ENCODE assay signal across 26 cellular contexts in the genomic region with DNA sequence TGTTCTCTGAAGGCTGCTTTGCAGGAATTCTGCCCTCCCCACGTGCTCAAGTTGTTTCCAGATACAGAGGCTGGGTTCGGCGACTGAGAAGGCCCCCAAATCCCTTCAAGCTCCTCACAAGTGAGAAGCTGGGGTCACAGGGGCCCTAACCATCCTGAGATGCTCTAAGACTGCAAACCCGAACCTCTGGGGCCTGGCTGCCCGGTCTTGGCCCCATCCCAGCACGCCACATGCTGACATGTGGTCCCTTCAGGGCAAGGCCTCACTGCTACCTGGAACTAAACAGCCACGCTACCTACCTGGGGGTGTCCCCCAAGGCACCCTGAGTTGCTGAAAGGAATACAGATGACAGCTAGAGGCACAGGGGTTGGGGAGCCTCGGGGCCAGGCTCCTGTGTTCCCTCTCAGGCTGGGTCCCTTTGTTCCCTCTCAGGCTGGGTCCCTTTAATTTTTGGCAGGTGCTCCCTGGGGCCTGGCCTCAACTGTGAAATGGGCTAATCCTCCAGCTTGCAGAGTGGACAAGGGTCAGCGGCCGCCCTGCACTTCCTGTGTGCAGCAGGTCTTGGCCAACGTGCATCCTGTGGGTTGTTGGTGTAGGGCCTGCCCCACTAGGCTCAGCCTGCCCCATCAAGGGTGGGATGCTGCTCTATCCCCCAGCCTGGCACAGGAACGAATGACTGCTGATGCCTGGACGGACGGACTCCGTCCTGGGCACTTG. TPM values are rescaled to one million over a fixed set of nuclear protein-coding genes. Genes with fewer than 3 reads are reported as not detected.
DNase-seq lines count a peak whose midpoint lies in the region; ATAC-seq and TF ChIP-seq lines count a peak whose summit lies in the region.
"Had no signal": no experiment of that assay in that cellular context is flagged by ENCODE, and none has a peak within 500 bp of the region (broad histone marks: within the 10 kb centered on the region; RNA-seq: fewer than 3 reads in every experiment).

No MANE protein-coding gene starts in this region.

- H3K36me3 ChIP-seq in RWPE2 (ENCODE audit: low read depth): no peaks in the 10 kb centered on the region
- peaks cover 0 to 30% (median 7%) of the 10 kb centered on the region in 4 donors for H3K36me3 ChIP-seq in esophagus muscularis mucosa
- H3K36me3 ChIP-seq in neuronal stem cell (replicated peaks in 1 of 2; ENCODE audit: control insufficient read depth in 2 of 2, insufficient read depth in 2 of 2, low read length in 2 of 2): peaks cover 8 to 83% of the 10 kb centered on the region in 2 donors
- H3K36me3 ChIP-seq: MG63 had no signal

- H3K79me1 ChIP-seq in neuronal stem cell (ENCODE audit: low read depth, low read length): peaks cover 21% of the 10 kb centered on the region

- peak overlapping the region; percentile 0 for H3K27ac ChIP-seq in RWPE2 (ENCODE audit: poor library complexity, severe bottlenecking)
- H3K27ac ChIP-seq in esophagus muscularis mucosa (replicated peaks in 1 of 4): peak overlapping the region; percentile 42 to 83 (median 76)
- no peak overlapping the region for H3K27ac ChIP-seq in neuronal stem cell (replicated peaks; ENCODE audit: low read length)
- H3K27ac ChIP-seq: BLaER1, epithelial cell of prostate, SK-N-MC had no signal

- H3K18ac ChIP-seq in neuronal stem cell (ENCODE audit: low read length): peak overlapping the region; percentile 80

- POLR2A ChIA-PET in activated CD4-positive, alpha-beta memory T cell treated with anti-CD3 and anti-CD28 coated beads, Interleukin-2, amount 10 ng/mL, durations not matched to agents 7 days and 5 days (lab: Charles Lee): no interaction called here

- no peak overlapping the region for H4K91ac ChIP-seq in neuronal stem cell (ENCODE audit: low read depth, low read length, poor library complexity)

- H3K27me3 Mint-ChIP-seq in activated CD4-positive, alpha-beta memory T cell treated with anti-CD3 and anti-CD28 coated beads, Interleukin-2, amount 10 ng/mL, durations not matched to agents 7 days and 5 days: no peaks in the 10 kb centered on the region
- H3K27me3 Mint-ChIP-seq: activated naive CD8-positive, alpha-beta T cell treated with anti-CD3 and anti-CD28 coated beads, Interleukin-2, amount 10 ng/mL, durations not matched to agents 7 days and 5 days had no signal

- no peaks in the 10 kb centered on the region for H3K36me3 Mint-ChIP-seq in activated CD4-positive, alpha-beta memory T cell treated with anti-CD3 and anti-CD28 coated beads, Interleukin-2, amount 10 ng/mL, durations not matched to agents 7 days and 5 days (ENCODE audit: low read depth)

- TF ChIP-seq POLR2A in esophagus muscularis mucosa (IDR thresholded peaks at IDR 0.05; ENCODE audit: low read depth): no peak

- H3K9me3 Mint-ChIP-seq in activated CD4-positive, alpha-beta memory T cell treated with anti-CD3 and anti-CD28 coated beads, Interleukin-2, amount 10 ng/mL, durations not matched to agents 7 days and 5 days: no peaks in the 10 kb centered on the region
- H3K9me3 Mint-ChIP-seq: activated naive CD8-positive, alpha-beta T cell treated with anti-CD3 and anti-CD28 coated beads, Interleukin-2, amount 10 ng/mL, durations not matched to agents 7 days and 5 days; H9 had no signal

- DNase-seq in GM20000 (ENCODE audit: low spot score): peak; percentile 25
- no peak for DNase-seq in RWPE2 (ENCODE audit: low spot score)
- no peak for DNase-seq in esophagus muscularis mucosa (ENCODE audit: extremely low spot score)
- no peak for DNase-seq in neuronal stem cell (ENCODE audit: low spot score)
- no peak for DNase-seq in anterior cingulate cortex (lab: John Stamatoyannopoulos, UW)
- DNase-seq in activated CD4-positive, alpha-beta memory T cell treated with anti-CD3 and anti-CD28 coated beads, Interleukin-2, amount 10 ng/mL, durations not matched to agents 7 days and 5 days: no peak
- DNase-seq in GM13977 (ENCODE audit: low spot score): no peak
- DNase-seq: activated CD4-positive, CD25-positive, alpha-beta regulatory T cell treated with anti-CD3 and anti-CD28 coated beads, Interleukin-2, amount 50 U/mL, for 72 hours; activated CD8-positive, alpha-beta T cell treated with anti-CD3 and anti-CD28 coated beads, Interleukin-2, amount 10 ng/mL, durations not matched to agents 7 days and 5 days; activated effector memory CD4-positive, alpha-beta T cell treated with Interleukin-2 at 50 U/mL for 16 hours; activated naive CD8-positive, alpha-beta T cell treated with anti-CD3 and anti-CD28 coated beads, Interleukin-2, amount 10 ng/mL, durations not matched to agents 7 days and 5 days; H9; kidney glomerular epithelial cell; mesendoderm; NCI-H2029; NCI-H526; stimulated activated CD4-positive, alpha-beta T cell treated with anti-CD3 and anti-CD28 coated beads, Interleukin-1b, Interleukin-23, amount 100 ng/mL, for 48 hours; stimulated activated CD8-positive, alpha-beta memory T cell treated with anti-CD3 and anti-CD28 coated beads, Interleukin-4, amount 100 ng/mL, for 48 hours; trophoblast cell had no signal

- intact Hi-C loops in esophagus muscularis mucosa (cut with DNase I): no loop called here

- no peak for TF ChIP-seq EP300 in esophagus muscularis mucosa (IDR thresholded peaks at IDR 0.05)

- no peaks in the 10 kb centered on the region for H3K4me1 Mint-ChIP-seq in activated CD4-positive, alpha-beta memory T cell treated with anti-CD3 and anti-CD28 coated beads, Interleukin-2, amount 10 ng/mL, durations not matched to agents 7 days and 5 days

- no peak overlapping the region for H3K27ac Mint-ChIP-seq in activated CD4-positive, alpha-beta memory T cell treated with anti-CD3 and anti-CD28 coated beads, Interleukin-2, amount 10 ng/mL, durations not matched to agents 7 days and 5 days
- H3K27ac Mint-ChIP-seq: activated CD8-positive, alpha-beta T cell treated with anti-CD3 and anti-CD28 coated beads, Interleukin-2, amount 10 ng/mL, durations not matched to agents 7 days and 5 days; activated naive CD8-positive, alpha-beta T cell treated with anti-CD3 and anti-CD28 coated beads, Interleukin-2, amount 10 ng/mL, durations not matched to agents 7 days and 5 days had no signal

- H3K4ac ChIP-seq in neuronal stem cell (ENCODE audit: low read length): no peak overlapping the region

- H3K27me3 ChIP-seq in RWPE2 (ENCODE audit: insufficient read depth, poor library complexity, severe bottlenecking) (no peaks in the 10 kb centered on the region), esophagus muscularis mucosa (peaks cover 0 to 3% (median 0%) of the 10 kb centered on the region in 4 donors), neuronal stem cell (ENCODE audit: control insufficient read depth in 3 of 3, insufficient read depth in 3 of 3, low read depth in 1 of 3, low read length in 3 of 3) (no peaks in the 10 kb centered on the region)
- H3K27me3 ChIP-seq: BLaER1, heart left ventricle, MG63 had no signal

- no peak overlapping the region for H2BK12ac ChIP-seq in neuronal stem cell (ENCODE audit: low read length)

- H4K8ac ChIP-seq in neuronal stem cell (ENCODE audit: low read depth, low read length): no peak overlapping the region

- no peak overlapping the region for H3K9ac ChIP-seq in neuronal stem cell (ENCODE audit: low read depth, low read length, poor library complexity)
- H3K9ac ChIP-seq: BLaER1 had no signal

- no peak for TF ChIP-seq CTCF in GM20000 (IDR thresholded peaks at IDR 0.05; ENCODE audit: extremely low read depth, missing control alignments)
- TF ChIP-seq CTCF in RWPE2 (IDR thresholded peaks at IDR 0.05; ENCODE audit: poor library complexity, severe bottlenecking): no peak
- TF ChIP-seq CTCF in esophagus muscularis mucosa (IDR thresholded peaks at IDR 0.05): no peak
- no peak for TF ChIP-seq CTCF in GM13977 (IDR thresholded peaks at IDR 0.05; ENCODE audit: extremely low read depth, insufficient read depth, missing control alignments)

- H3K4me3 ChIP-seq in RWPE2 (ENCODE audit: severe bottlenecking) (no peak overlapping the region), esophagus muscularis mucosa (no peak overlapping the region), neuronal stem cell (ENCODE audit: low read length in 2 of 2) (no peak overlapping the region)
- H3K4me3 ChIP-seq: BLaER1, heart left ventricle, K562, MG63, SK-N-MC, skin epidermis had no signal

- WGBS in esophagus muscularis mucosa: 74% methylated on average over 6 of the region's 15 CpGs
- WGBS in neuronal stem cell (ENCODE audit: extremely low coverage in 2 of 2, insufficient read length in 2 of 2, insufficient replicate concordance in 1 of 2), 2 donors: no CpG with 5 or more reads among the region's 15 CpGs

- H3K9me3 ChIP-seq in RWPE2 (ENCODE audit: severe bottlenecking): no peaks in the 10 kb centered on the region
- H3K9me3 ChIP-seq in esophagus muscularis mucosa: no peaks in the 10 kb centered on the region
- no peaks in the 10 kb centered on the region for H3K9me3 ChIP-seq in neuronal stem cell (replicated peaks in 1 of 2; ENCODE audit: control insufficient read depth in 2 of 2, insufficient read depth in 1 of 2, low read depth in 1 of 2, low read length in 2 of 2)
- H3K9me3 ChIP-seq: BLaER1, heart left ventricle, MG63 had no signal

- H3K4me1 ChIP-seq in RWPE2 (ENCODE audit: insufficient read depth, poor library complexity, severe bottlenecking) (peaks cover 20% of the 10 kb centered on the region), esophagus muscularis mucosa (peaks cover 43 to 90% (median 79%) of the 10 kb centered on the region in 4 donors), neuronal stem cell (ENCODE audit: control insufficient read depth in 2 of 2, insufficient read depth in 1 of 2, low read depth in 1 of 2, low read length in 2 of 2) (peaks cover 0 to 14% of the 10 kb centered on the region in 2 donors)

- H3K4me3 Mint-ChIP-seq in activated CD4-positive, alpha-beta memory T cell treated with anti-CD3 and anti-CD28 coated beads, Interleukin-2, amount 10 ng/mL, durations not matched to agents 7 days and 5 days: no peak overlapping the region
- H3K4me3 Mint-ChIP-seq: activated CD8-positive, alpha-beta T cell treated with anti-CD3 and anti-CD28 coated beads, Interleukin-2, amount 10 ng/mL, durations not matched to agents 7 days and 5 days; activated naive CD8-positive, alpha-beta T cell treated with anti-CD3 and anti-CD28 coated beads, Interleukin-2, amount 10 ng/mL, durations not matched to agents 7 days and 5 days; H9 had no signal

- H2BK5ac ChIP-seq in neuronal stem cell (ENCODE audit: low read length): peak overlapping the region; percentile 97

- no peak overlapping the region for H2AFZ ChIP-seq in neuronal stem cell (ENCODE audit: low read length)

- no peak overlapping the region for H2BK15ac ChIP-seq in neuronal stem cell (ENCODE audit: low read length)

- H3K23ac ChIP-seq in neuronal stem cell (ENCODE audit: low read depth, low read length, poor library complexity): peak overlapping the region; percentile 34

- peak overlapping the region; percentile 40 for H2AK5ac ChIP-seq in neuronal stem cell (ENCODE audit: low read depth, low read length)

- H3K14ac ChIP-seq in neuronal stem cell (ENCODE audit: low read length): no peak overlapping the region

- no peak overlapping the region for H2BK120ac ChIP-seq in neuronal stem cell (ENCODE audit: low read depth, low read length)

- ATAC-seq in RWPE2 (ENCODE audit: low read depth): no peak
- ATAC-seq: activated CD8-positive, alpha-beta T cell treated with anti-CD3 and anti-CD28 coated beads, Interleukin-2, amount 10 ng/mL, durations not matched to agents 7 days and 5 days; K562 had no signal

- no peak overlapping the region for H3K4me2 ChIP-seq in neuronal stem cell (ENCODE audit: insufficient read depth, low read length, poor library complexity, severe bottlenecking)
- H3K4me2 ChIP-seq: BLaER1 had no signal

- CTCF ChIA-PET in activated CD4-positive, alpha-beta memory T cell treated with anti-CD3 and anti-CD28 coated beads, Interleukin-2, amount 10 ng/mL, durations not matched to agents 7 days and 5 days (lab: Charles Lee): interaction anchor here (1.0 kb wide), 1 partner anchor 78 kb away, joined by 4 read pairs; no protein-coding TSS in a partner anchor

- in situ Hi-C loops in GM13977 (cut with MboI; ENCODE audit: low pct_unique_long_range_greater_than_20kb, low sequenced_read_pairs, unreplicated experiment): no loop called here

RNA-seq across cellular contexts. Expression of a gene that starts 32.5 kb away (rescaled TPM):
- 10 to 100 TPM; 10.8 to 24.4 (median 12.0) TPM for total RNA-seq in esophagus muscularis mucosa
- 5.8 TPM for polyA plus RNA-seq in neuronal stem cell (2013, experiment 1 of 2)
- polyA plus RNA-seq in neuronal stem cell (2013, experiment 2 of 2): 5.8 TPM
- 1 to 10 TPM; 4.3 to 4.4 TPM for total RNA-seq in activated CD4-positive, alpha-beta memory T cell treated with anti-CD3 and anti-CD28 coated beads, Interleukin-2, amount 10 ng/mL, durations not matched to agents 7 days and 5 days
